Comparison of ENCODE assay signal across 1 cellular context in the genomic region with DNA sequence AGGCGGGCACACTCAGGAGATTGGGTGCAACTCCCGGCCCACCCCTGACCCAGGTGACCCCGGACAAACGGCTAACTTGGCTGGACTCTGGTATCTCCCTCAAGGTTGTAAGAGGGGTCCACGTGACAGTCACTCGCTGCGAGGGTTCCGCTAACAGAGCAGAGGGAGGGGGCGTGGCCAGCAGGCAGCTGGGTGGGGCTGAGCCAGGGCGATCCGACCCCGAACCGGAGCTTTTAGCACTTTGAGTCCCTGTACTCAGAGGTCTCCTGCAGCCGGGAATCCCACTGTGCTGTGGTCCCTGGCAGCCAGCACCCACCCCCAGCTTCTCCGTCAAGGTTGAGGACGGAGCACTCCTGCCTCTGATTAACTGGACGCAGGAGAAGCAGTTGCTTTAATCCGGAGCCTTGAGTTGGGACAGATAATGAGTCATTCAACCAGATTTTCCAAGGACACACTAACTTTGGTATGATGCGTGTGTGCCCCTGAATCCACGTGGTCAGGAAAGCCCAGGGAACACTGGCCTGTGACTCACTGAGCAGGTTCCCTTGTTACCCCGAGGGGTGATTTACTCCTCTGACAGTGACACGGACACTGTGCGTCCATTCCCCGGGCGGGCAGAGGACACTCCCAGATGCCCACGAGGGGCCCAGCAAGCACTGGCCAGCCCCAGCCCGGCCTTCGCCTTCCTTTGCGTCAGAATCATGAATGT.
TF ChIP-seq lines count a peak whose summit lies in the region.

No MANE protein-coding gene starts in this region.

TF ChIP-seq in HepG2, 621 proteins besides CTCF, POLR2A, EP300 and RAD21 (continued from another document and continues in another):
- TF ChIP-seq ZNF780A (CRISPR knock-in tag; IDR thresholded peaks at IDR 0.05) (no peak), HOXA9 (CRISPR knock-in tag; IDR thresholded peaks at IDR 0.05; ENCODE audit: borderline replicate concordance) (no peak), ZC3H13 (CRISPR knock-in tag; IDR thresholded peaks at IDR 0.05) (no peak), SRSF4 (IDR thresholded peaks at IDR 0.05; ENCODE audit: low read depth, low read length, poor library complexity, severe bottlenecking) (no peak), ERF (CRISPR knock-in tag; IDR thresholded peaks at IDR 0.05) (peak; percentile 43; the same call in 1 of the 2 replicates), ZFAT (CRISPR knock-in tag; conservative IDR thresholded peaks at IDR 0.05) (no peak), CEBPB (IDR thresholded peaks at IDR 0.05; ENCODE audit: borderline replicate concordance, low read depth, low read length) (no peak), THRA (CRISPR knock-in tag; IDR thresholded peaks at IDR 0.05; ENCODE audit: borderline replicate concordance) (peak; percentile 17; the same call in 1 of the 2 replicates), ZNF431 (CRISPR knock-in tag; IDR thresholded peaks at IDR 0.05; ENCODE audit: borderline replicate concordance, low read depth) (no peak), HES4 (CRISPR knock-in tag; IDR thresholded peaks at IDR 0.05; ENCODE audit: borderline replicate concordance) (no peak), SOX13 (IDR thresholded peaks at IDR 0.05) (no peak), SOX13 (CRISPR knock-in tag; conservative IDR thresholded peaks at IDR 0.05 in 1 of 2, IDR thresholded peaks at IDR 0.05 in 1 of 2) (peak in 1 of 2 experiments; percentile 20; a peak in 1 of 4 replicates), ZFY (CRISPR knock-in tag; IDR thresholded peaks at IDR 0.05) (0 out of 2 replicates have a peak, but pooled peaks have one; percentile 20), HOXA5 (CRISPR knock-in tag; IDR thresholded peaks at IDR 0.05) (peak; percentile 51; the same call in 1 of the 2 replicates), SIX1 (CRISPR knock-in tag; IDR thresholded peaks at IDR 0.05; ENCODE audit: borderline replicate concordance) (no peak), FOXC1 (CRISPR knock-in tag; IDR thresholded peaks at IDR 0.05; ENCODE audit: borderline replicate concordance) (no peak), ZNF350 (CRISPR knock-in tag; IDR thresholded peaks at IDR 0.05; ENCODE audit: borderline replicate concordance, low read depth) (peak; percentile 44; the same call in 1 of the 2 replicates), MAFK (conservative IDR thresholded peaks at IDR 0.05 in 1 of 2, IDR thresholded peaks at IDR 0.05 in 1 of 2; ENCODE audit: low read length in 2 of 2) (no peak), KLF16 (CRISPR knock-in tag; IDR thresholded peaks at IDR 0.05) (peak in 1 of 2 experiments; percentile 65; a peak in 1 of 4 replicates), TFAP4 (IDR thresholded peaks at IDR 0.05; ENCODE audit: borderline replicate concordance, low read depth) (peak; percentile 28; the same call in 1 of the 2 replicates), MXI1 (IDR thresholded peaks at IDR 0.05; ENCODE audit: borderline replicate concordance, low read depth, low read length) (peak; percentile 74; the same call in 1 of the 3 replicates), TOPORS (CRISPR knock-in tag; IDR thresholded peaks at IDR 0.05) (no peak), ZNF546 (CRISPR knock-in tag; conservative IDR thresholded peaks at IDR 0.05) (no peak), SALL1 (CRISPR knock-in tag; IDR thresholded peaks at IDR 0.05) (peak; percentile 56; the same call in 1 of the 2 replicates), ZNF549 (CRISPR knock-in tag; IDR thresholded peaks at IDR 0.05) (no peak), ZFP36 (IDR thresholded peaks at IDR 0.05; ENCODE audit: borderline replicate concordance, low read depth, low read length, partially characterized antibody) (no peak), POLR2AphosphoS5 (IDR thresholded peaks at IDR 0.05; ENCODE audit: low read depth, low read length) (peak; percentile 44), ZNF124 (CRISPR knock-in tag; IDR thresholded peaks at IDR 0.05) (no peak), AHR (CRISPR knock-in tag; IDR thresholded peaks at IDR 0.05) (no peak), ZNF766 (CRISPR knock-in tag; IDR thresholded peaks at IDR 0.05; ENCODE audit: borderline replicate concordance) (0 out of 2 replicates have a peak, but pooled peaks have one; percentile 53), HNRNPLL (IDR thresholded peaks at IDR 0.05; ENCODE audit: low read depth, low read length, poor library complexity, severe bottlenecking) (peak; percentile 33), ZNF326 (CRISPR knock-in tag; IDR thresholded peaks at IDR 0.05; ENCODE audit: borderline replicate concordance) (no peak), ZNF138 (CRISPR knock-in tag; IDR thresholded peaks at IDR 0.05; ENCODE audit: low read depth) (no peak), AKNA (CRISPR knock-in tag; IDR thresholded peaks at IDR 0.05; ENCODE audit: borderline replicate concordance) (no peak), ZNF530 (CRISPR knock-in tag; IDR thresholded peaks at IDR 0.05; ENCODE audit: low read depth) (no peak), CHD2 (IDR thresholded peaks at IDR 0.05; ENCODE audit: low read depth, low read length) (no peak), ZFX (CRISPR knock-in tag; IDR thresholded peaks at IDR 0.05; ENCODE audit: low read depth) (peak; percentile 18; the same call in 1 of the 2 replicates), UBTF (CRISPR knock-in tag; IDR thresholded peaks at IDR 0.05) (peak; percentile 42), SRSF9 (IDR thresholded peaks at IDR 0.05; ENCODE audit: borderline replicate concordance, insufficient read depth, low read depth, low read length, poor library complexity, severe bottlenecking) (no peak)
- TF ChIP-seq, protein P1, sequence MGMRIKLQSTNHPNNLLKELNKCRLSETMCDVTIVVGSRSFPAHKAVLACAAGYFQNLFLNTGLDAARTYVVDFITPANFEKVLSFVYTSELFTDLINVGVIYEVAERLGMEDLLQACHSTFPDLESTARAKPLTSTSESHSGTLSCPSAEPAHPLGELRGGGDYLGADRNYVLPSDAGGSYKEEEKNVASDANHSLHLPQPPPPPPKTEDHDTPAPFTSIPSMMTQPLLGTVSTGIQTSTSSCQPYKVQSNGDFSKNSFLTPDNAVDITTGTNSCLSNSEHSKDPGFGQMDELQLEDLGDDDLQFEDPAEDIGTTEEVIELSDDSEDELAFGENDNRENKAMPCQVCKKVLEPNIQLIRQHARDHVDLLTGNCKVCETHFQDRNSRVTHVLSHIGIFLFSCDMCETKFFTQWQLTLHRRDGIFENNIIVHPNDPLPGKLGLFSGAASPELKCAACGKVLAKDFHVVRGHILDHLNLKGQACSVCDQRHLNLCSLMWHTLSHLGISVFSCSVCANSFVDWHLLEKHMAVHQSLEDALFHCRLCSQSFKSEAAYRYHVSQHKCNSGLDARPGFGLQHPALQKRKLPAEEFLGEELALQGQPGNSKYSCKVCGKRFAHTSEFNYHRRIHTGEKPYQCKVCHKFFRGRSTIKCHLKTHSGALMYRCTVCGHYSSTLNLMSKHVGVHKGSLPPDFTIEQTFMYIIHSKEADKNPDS (CRISPR knock-in tag; IDR thresholded peaks at IDR 0.05): no peak
- TF ChIP-seq, protein P2, sequence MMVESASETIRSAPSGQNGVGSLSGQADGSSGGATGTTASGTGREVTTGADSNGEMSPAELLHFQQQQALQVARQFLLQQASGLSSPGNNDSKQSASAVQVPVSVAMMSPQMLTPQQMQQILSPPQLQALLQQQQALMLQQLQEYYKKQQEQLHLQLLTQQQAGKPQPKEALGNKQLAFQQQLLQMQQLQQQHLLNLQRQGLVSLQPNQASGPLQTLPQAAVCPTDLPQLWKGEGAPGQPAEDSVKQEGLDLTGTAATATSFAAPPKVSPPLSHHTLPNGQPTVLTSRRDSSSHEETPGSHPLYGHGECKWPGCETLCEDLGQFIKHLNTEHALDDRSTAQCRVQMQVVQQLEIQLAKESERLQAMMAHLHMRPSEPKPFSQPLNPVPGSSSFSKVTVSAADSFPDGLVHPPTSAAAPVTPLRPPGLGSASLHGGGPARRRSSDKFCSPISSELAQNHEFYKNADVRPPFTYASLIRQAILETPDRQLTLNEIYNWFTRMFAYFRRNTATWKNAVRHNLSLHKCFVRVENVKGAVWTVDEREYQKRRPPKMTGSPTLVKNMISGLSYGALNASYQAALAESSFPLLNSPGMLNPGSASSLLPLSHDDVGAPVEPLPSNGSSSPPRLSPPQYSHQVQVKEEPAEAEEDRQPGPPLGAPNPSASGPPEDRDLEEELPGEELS (CRISPR knock-in tag; IDR thresholded peaks at IDR 0.05): 0 out of 2 replicates have a peak, but pooled peaks have one; percentile 31
- TF ChIP-seq, protein P3, sequence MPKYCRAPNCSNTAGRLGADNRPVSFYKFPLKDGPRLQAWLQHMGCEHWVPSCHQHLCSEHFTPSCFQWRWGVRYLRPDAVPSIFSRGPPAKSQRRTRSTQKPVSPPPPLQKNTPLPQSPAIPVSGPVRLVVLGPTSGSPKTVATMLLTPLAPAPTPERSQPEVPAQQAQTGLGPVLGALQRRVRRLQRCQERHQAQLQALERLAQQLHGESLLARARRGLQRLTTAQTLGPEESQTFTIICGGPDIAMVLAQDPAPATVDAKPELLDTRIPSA (CRISPR knock-in tag; IDR thresholded peaks at IDR 0.05; ENCODE audit: borderline replicate concordance): no peak
- TF ChIP-seq, protein P4, sequence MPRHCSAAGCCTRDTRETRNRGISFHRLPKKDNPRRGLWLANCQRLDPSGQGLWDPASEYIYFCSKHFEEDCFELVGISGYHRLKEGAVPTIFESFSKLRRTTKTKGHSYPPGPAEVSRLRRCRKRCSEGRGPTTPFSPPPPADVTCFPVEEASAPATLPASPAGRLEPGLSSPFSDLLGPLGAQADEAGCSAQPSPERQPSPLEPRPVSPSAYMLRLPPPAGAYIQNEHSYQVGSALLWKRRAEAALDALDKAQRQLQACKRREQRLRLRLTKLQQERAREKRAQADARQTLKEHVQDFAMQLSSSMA (CRISPR knock-in tag; IDR thresholded peaks at IDR 0.05): no peak
- TF ChIP-seq, protein P5, sequence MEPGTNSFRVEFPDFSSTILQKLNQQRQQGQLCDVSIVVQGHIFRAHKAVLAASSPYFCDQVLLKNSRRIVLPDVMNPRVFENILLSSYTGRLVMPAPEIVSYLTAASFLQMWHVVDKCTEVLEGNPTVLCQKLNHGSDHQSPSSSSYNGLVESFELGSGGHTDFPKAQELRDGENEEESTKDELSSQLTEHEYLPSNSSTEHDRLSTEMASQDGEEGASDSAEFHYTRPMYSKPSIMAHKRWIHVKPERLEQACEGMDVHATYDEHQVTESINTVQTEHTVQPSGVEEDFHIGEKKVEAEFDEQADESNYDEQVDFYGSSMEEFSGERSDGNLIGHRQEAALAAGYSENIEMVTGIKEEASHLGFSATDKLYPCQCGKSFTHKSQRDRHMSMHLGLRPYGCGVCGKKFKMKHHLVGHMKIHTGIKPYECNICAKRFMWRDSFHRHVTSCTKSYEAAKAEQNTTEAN (CRISPR knock-in tag; conservative IDR thresholded peaks at IDR 0.05): 0 out of 2 replicates have a peak, but pooled peaks have one; percentile 71
